ENCODE assay signal across 9 cellular contexts in the genomic region with DNA sequence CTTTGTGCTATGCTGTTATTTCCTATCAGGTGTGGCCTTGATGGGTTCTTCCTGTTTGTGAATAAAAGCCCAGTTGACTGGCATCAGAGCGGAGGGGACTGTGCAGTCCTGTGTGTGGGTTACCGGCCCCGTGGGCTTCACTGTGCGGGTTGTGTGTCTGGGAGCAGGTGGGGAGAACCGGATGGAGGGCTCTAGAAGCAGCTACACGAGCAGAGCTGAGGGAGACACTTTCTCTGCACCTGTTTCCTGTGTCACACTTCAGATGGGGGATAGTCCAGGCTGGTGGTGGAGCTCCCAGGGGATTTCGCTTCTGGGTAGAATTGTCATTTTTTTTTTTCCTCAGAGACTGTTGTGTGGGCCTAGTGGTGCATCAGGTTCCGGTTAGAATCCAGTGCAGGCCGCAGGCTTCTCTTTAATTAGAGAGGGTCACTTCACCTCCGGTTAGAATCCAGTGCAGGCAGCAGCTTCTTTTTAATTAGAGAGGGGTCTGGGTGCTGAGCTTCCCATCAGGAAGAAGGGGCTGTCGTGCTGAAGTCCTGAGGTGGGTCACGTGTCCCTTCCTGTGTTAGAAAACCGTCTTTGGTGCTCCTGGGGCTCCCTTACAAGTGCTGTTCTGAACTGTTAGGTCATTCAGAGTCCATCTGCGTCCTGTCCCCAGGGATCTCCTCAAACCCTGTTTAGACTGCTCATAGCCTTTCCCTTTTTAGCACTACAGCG.
DNase-seq lines count a peak whose midpoint lies in the region; ATAC-seq and TF ChIP-seq lines count a peak whose summit lies in the region.
"Had no signal": no experiment of that assay in that cellular context is flagged by ENCODE, and none has a peak within 500 bp of the region (broad histone marks: within the 10 kb centered on the region; RNA-seq: fewer than 3 reads in every experiment).

No MANE protein-coding gene starts in this region.

- DNase-seq in activated CD4-positive, alpha-beta T cell treated with anti-CD3 and anti-CD28 coated beads for 4 hours = peak; percentile 13 to 18
- no peak for DNase-seq in activated CD4-positive, alpha-beta T cell treated with anti-CD3 and anti-CD28 coated beads for 1 hour
- DNase-seq in OCI-LY7 (ENCODE audit: low spot score) = peak; percentile 95
- no peak for DNase-seq in esophagus muscularis mucosa (ENCODE audit: extremely low spot score)
- no peak for DNase-seq in HK-2 (ENCODE audit: unreplicated experiment)
- DNase-seq in putamen (ENCODE audit: low spot score) = no peak

- peaks cover 7% of the 10 kb centered on the region; the same call in 1 of the 2 replicates for H4K20me1 ChIP-seq in OCI-LY7 (ENCODE audit: insufficient read depth, low read length)

- POLR2A ChIA-PET in OCI-LY7 (lab: Charles Lee) = interaction anchor here (0.8 to 2.0 kb wide), 5 partner anchors 14 to 29 kb away, joined by 3 to 14 read pairs (median 7); no protein-coding TSS in a partner anchor

- no peak overlapping the region for H2AFZ ChIP-seq in OCI-LY7 (ENCODE audit: low read length)

- H3K27me3 ChIP-seq in esophagus muscularis mucosa = no peaks in the 10 kb centered on the region

- ATAC-seq in HG02870 (IDR thresholded peaks at IDR 0.05; ENCODE audit: unreplicated experiment) = peak; percentile 75
- ATAC-seq in stimulated activated memory B cell treated with anti-CD40 and anti-IgM and Interleukin-4, amounts not matched to agents 10 μg/mL and 1 μg/mL and 100 μg/mL, for 72 hours = peak; percentile 98

- peaks cover 67% of the 10 kb centered on the region for H3K4me1 ChIP-seq in OCI-LY7 (ENCODE audit: insufficient read depth, low read length, poor library complexity, severe bottlenecking)
- H3K4me1 ChIP-seq in esophagus muscularis mucosa = peaks cover 50 to 72% (median 60%) of the 10 kb centered on the region in 4 donors

- TF ChIP-seq EP300 in esophagus muscularis mucosa (IDR thresholded peaks at IDR 0.05) = no peak

- H3K4me2 ChIP-seq in OCI-LY7 (ENCODE audit: low read length) = peak overlapping the region; percentile 74

- H3K27ac ChIP-seq in OCI-LY7 (ENCODE audit: low read depth, low read length, poor library complexity, severe bottlenecking) (peak overlapping the region; percentile 100), esophagus muscularis mucosa (replicated peaks in 1 of 4) (peak overlapping the region; percentile 31 to 43 (median 38))
- H3K27ac ChIP-seq: C4-2B had no signal

- H3K36me3 Mint-ChIP-seq in stimulated activated memory B cell treated with anti-CD40 and anti-IgM and Interleukin-4, amounts not matched to agents 10 μg/mL and 1 μg/mL and 100 μg/mL, for 72 hours = peaks cover 15% of the 10 kb centered on the region

- intact Hi-C loops in OCI-LY7 (cut with micrococcal nuclease; ENCODE audit: unreplicated experiment) = loop anchor here (1.0 to 10.0 kb wide), 5 partner anchors 17 to 470 kb away; a partner anchor contains a TSS
- intact Hi-C loops in esophagus muscularis mucosa (cut with DNase I) = no loop called here

- WGBS in esophagus muscularis mucosa = 60% methylated on average over 15 of the region's 15 CpGs

- no peaks in the 10 kb centered on the region for H3K27me3 Mint-ChIP-seq in stimulated activated memory B cell treated with anti-CD40 and anti-IgM and Interleukin-4, amounts not matched to agents 10 μg/mL and 1 μg/mL and 100 μg/mL, for 72 hours

- H3K4me1 Mint-ChIP-seq in stimulated activated memory B cell treated with anti-CD40 and anti-IgM and Interleukin-4, amounts not matched to agents 10 μg/mL and 1 μg/mL and 100 μg/mL, for 72 hours = peaks cover 82% of the 10 kb centered on the region

- peak overlapping the region; percentile 79 for H3K27ac Mint-ChIP-seq in stimulated activated memory B cell treated with anti-CD40 and anti-IgM and Interleukin-4, amounts not matched to agents 10 μg/mL and 1 μg/mL and 100 μg/mL, for 72 hours

- H3K9me2 ChIP-seq in OCI-LY7 (ENCODE audit: insufficient read depth, low read length) = no peaks in the 10 kb centered on the region

- H3K9me3 Mint-ChIP-seq in stimulated activated memory B cell treated with anti-CD40 and anti-IgM and Interleukin-4, amounts not matched to agents 10 μg/mL and 1 μg/mL and 100 μg/mL, for 72 hours = no peaks in the 10 kb centered on the region

- H3K4me3 Mint-ChIP-seq in stimulated activated memory B cell treated with anti-CD40 and anti-IgM and Interleukin-4, amounts not matched to agents 10 μg/mL and 1 μg/mL and 100 μg/mL, for 72 hours = peak overlapping the region; percentile 65

- no peak for TF ChIP-seq CTCF in OCI-LY7 (conservative IDR thresholded peaks at IDR 0.05; ENCODE audit: low read length)
- no peak for TF ChIP-seq CTCF in esophagus muscularis mucosa (IDR thresholded peaks at IDR 0.05)

- no peak for TF ChIP-seq POLR2A in esophagus muscularis mucosa (IDR thresholded peaks at IDR 0.05; ENCODE audit: low read depth)

- no peaks in the 10 kb centered on the region; the same call in 1 of the 2 replicates for H3K9me3 ChIP-seq in OCI-LY7 (ENCODE audit: low read length)
- H3K9me3 ChIP-seq in esophagus muscularis mucosa = no peaks in the 10 kb centered on the region

- H3K36me3 ChIP-seq in OCI-LY7 (ENCODE audit: insufficient read depth, low read length) (peaks cover 40% of the 10 kb centered on the region), esophagus muscularis mucosa (no peaks in the 10 kb centered on the region)

- no TSS peak for BruUV-seq in OCI-LY7 (replicated peaks; lab: Mats Ljungman, UMichigan)

- H3K4me3 ChIP-seq in OCI-LY7 (ENCODE audit: low read depth, low read length, poor library complexity, severe bottlenecking) (peak overlapping the region; percentile 69), esophagus muscularis mucosa (peak overlapping the region in 1 of 4 donors; percentile 7)

- H3K79me2 ChIP-seq in OCI-LY7 (ENCODE audit: insufficient read depth, low read depth, low read length) = peaks cover 90% of the 10 kb centered on the region

- CTCF ChIA-PET in OCI-LY7 (lab: Charles Lee; ENCODE audit: unreplicated experiment) = no interaction called here

Comparison
In these comparisons a context has a peak if more than half of its experiments do, and no peak if none do; other contexts are left out.
1. DNase-seq: peak in activated CD4-positive, alpha-beta T cell treated with anti-CD3 and anti-CD28 coated beads for 4 hours (2 of 2) and OCI-LY7 (single experiment); none in activated CD4-positive, alpha-beta T cell treated with anti-CD3 and anti-CD28 coated beads for 1 hour (single experiment), esophagus muscularis mucosa (single experiment), HK-2 (single experiment) and putamen (single experiment).